ENCODE assay signal across 10 cellular contexts in genomic region chr13:97810152-97810551, GRCh38.
DNase-seq lines count a peak whose midpoint lies in the region; ATAC-seq and TF ChIP-seq lines count a peak whose summit lies in the region.
"Had no signal": no experiment of that assay in that cellular context is flagged by ENCODE, and none has a peak within 500 bp of the region (broad histone marks: within the 10 kb centered on the region; RNA-seq: fewer than 3 reads in every experiment).

No MANE protein-coding gene starts in this region.

- H3K4me1 ChIP-seq in right atrium auricular region, result no peaks in the 10 kb centered on the region

- H3K9me3 ChIP-seq in neural cell (ENCODE audit: low read length), result no peaks in the 10 kb centered on the region
- peaks cover 0 to 4% of the 10 kb centered on the region in 2 donors for H3K9me3 ChIP-seq in right atrium auricular region

- intact Hi-C loops in CD14-positive monocyte (cut with micrococcal nuclease), result no loop called here

- TF ChIP-seq EP300 in neural cell (conservative IDR thresholded peaks at IDR 0.05; ENCODE audit: poor library complexity, severe bottlenecking), result no peak

- H3K4me1 Mint-ChIP-seq in CD14-positive monocyte, result no peaks in the 10 kb centered on the region

- H3K9me3 Mint-ChIP-seq in CD14-positive monocyte, result peaks cover 2 to 10% (median 4%) of the 10 kb centered on the region in 7 donors
- H3K9me3 Mint-ChIP-seq: activated T-cell treated with anti-CD3 and anti-CD28 coated beads, Interleukin-2, amount 50 U/mL, for 72 hours had no signal

- no peaks in the 10 kb centered on the region for H3K79me2 ChIP-seq in neural cell (replicated peaks; ENCODE audit: insufficient read depth, low read length)

- H4K20me1 ChIP-seq in neural cell (ENCODE audit: insufficient read depth), result no peaks in the 10 kb centered on the region

- no peak overlapping the region for H3K4me3 Mint-ChIP-seq in CD14-positive monocyte
- H3K4me3 Mint-ChIP-seq: activated T-cell treated with anti-CD3 and anti-CD28 coated beads, Interleukin-2, amount 50 U/mL, for 72 hours had no signal

- H3K27me3 ChIP-seq in neural cell (ENCODE audit: insufficient read depth, low read depth, low read length), result no peaks in the 10 kb centered on the region
- no peaks in the 10 kb centered on the region for H3K27me3 ChIP-seq in right atrium auricular region

- H3K9me2 ChIP-seq in neural cell (ENCODE audit: insufficient read depth, low read length), result no peaks in the 10 kb centered on the region

- ATAC-seq in omental fat pad (ENCODE audit: low FRiP score), result no peak
- ATAC-seq: activated T-cell treated with anti-CD3 and anti-CD28 coated beads, Interleukin-2, amount 50 U/mL, for 72 hours had no signal

- H3K27ac Mint-ChIP-seq in CD14-positive monocyte, result no peak overlapping the region
- H3K27ac Mint-ChIP-seq: activated T-cell treated with anti-CD3 and anti-CD28 coated beads, Interleukin-2, amount 50 U/mL, for 72 hours had no signal

- no peaks in the 10 kb centered on the region for H3K36me3 Mint-ChIP-seq in CD14-positive monocyte

- H3K27ac ChIP-seq in neural cell (ENCODE audit: low read length), result no peak overlapping the region
- H3K27ac ChIP-seq in right atrium auricular region, result no peak overlapping the region

- peak; percentile 85 for TF ChIP-seq RAD21 in neural cell (conservative IDR thresholded peaks at IDR 0.05)

- no peak overlapping the region for H3K4me2 ChIP-seq in neural cell (ENCODE audit: low read length)

- peaks cover 0 to 2% (median 0%) of the 10 kb centered on the region in 3 donors for H3K27me3 Mint-ChIP-seq in CD14-positive monocyte (ENCODE audit: low read depth in 3 of 3)

- H3K36me3 ChIP-seq in neural cell (ENCODE audit: insufficient read depth, low read length) (no peaks in the 10 kb centered on the region), right atrium auricular region (no peaks in the 10 kb centered on the region)

- H3K4me3 ChIP-seq in neural cell (ENCODE audit: low read length) (no peak overlapping the region), right atrium auricular region (no peak overlapping the region)

- H3K9ac ChIP-seq in neural cell (ENCODE audit: low read length), result no peak overlapping the region

- H3F3A ChIP-seq in neural cell (ENCODE audit: insufficient read depth, low read length, poor library complexity, severe bottlenecking), result no peaks in the 10 kb centered on the region

- DNase-seq in GM03348 (ENCODE audit: low spot score) (peak; percentile 36), NCI-H1417 (lab: John Stamatoyannopoulos, UW) (peak in 2 of 3 experiments; percentile 39 to 70), cerebellar cortex (ENCODE audit: low spot score) (peak; percentile 10), HuH-7.5 (ENCODE audit: low spot score) (no peak), CD14-positive monocyte (ENCODE audit: low spot score) (no peak), right atrium auricular region (ENCODE audit: low spot score) (no peak), omental fat pad (ENCODE audit: low spot score) (no peak)
- DNase-seq: activated T-cell treated with anti-CD3 and anti-CD28 coated beads, Interleukin-2, amount 50 U/mL, for 72 hours; NCI-H1436 treated with DMSO at 0.1 percent for 48 hours had no signal

- peak overlapping the region; percentile 3 for H2AFZ ChIP-seq in neural cell (ENCODE audit: low read depth, low read length)

- TF ChIP-seq CTCF in neural cell (IDR thresholded peaks at IDR 0.05; ENCODE audit: poor library complexity, severe bottlenecking), result peak; percentile 80
- TF ChIP-seq CTCF in CD14-positive monocyte (IDR thresholded peaks at IDR 0.05), result no peak
- peak in 1 of 2 donors; percentile 60 for TF ChIP-seq CTCF in right atrium auricular region (IDR thresholded peaks at IDR 0.05)
- no peak for TF ChIP-seq CTCF in omental fat pad (IDR thresholded peaks at IDR 0.05)

TF ChIP-seq in neural cell, 6 proteins besides CTCF, POLR2A, EP300 and RAD21:
- TF ChIP-seq SMC3 (conservative IDR thresholded peaks at IDR 0.05; ENCODE audit: poor library complexity) (peak; percentile 86), EZH2 (IDR thresholded peaks at IDR 0.05; ENCODE audit: borderline replicate concordance, insufficient read depth, low read length, poor library complexity, severe bottlenecking) (no peak), MXI1 (conservative IDR thresholded peaks at IDR 0.05; ENCODE audit: poor library complexity, severe bottlenecking) (no peak), REST (IDR thresholded peaks at IDR 0.05; ENCODE audit: borderline replicate concordance) (no peak), POLR2AphosphoS5 (IDR thresholded peaks at IDR 0.05) (no peak), TAF1 (IDR thresholded peaks at IDR 0.05; ENCODE audit: low read depth) (no peak)

Comparison
In these comparisons a context has a peak if more than half of its experiments do, and no peak if none do; other contexts are left out.
1. DNase-seq: peak in GM03348 (single experiment), NCI-H1417 (2 of 3) and cerebellar cortex (single experiment); none in HuH-7.5 (single experiment), CD14-positive monocyte (single experiment), right atrium auricular region (single experiment) and omental fat pad (single experiment).